In the genomic region with DNA sequence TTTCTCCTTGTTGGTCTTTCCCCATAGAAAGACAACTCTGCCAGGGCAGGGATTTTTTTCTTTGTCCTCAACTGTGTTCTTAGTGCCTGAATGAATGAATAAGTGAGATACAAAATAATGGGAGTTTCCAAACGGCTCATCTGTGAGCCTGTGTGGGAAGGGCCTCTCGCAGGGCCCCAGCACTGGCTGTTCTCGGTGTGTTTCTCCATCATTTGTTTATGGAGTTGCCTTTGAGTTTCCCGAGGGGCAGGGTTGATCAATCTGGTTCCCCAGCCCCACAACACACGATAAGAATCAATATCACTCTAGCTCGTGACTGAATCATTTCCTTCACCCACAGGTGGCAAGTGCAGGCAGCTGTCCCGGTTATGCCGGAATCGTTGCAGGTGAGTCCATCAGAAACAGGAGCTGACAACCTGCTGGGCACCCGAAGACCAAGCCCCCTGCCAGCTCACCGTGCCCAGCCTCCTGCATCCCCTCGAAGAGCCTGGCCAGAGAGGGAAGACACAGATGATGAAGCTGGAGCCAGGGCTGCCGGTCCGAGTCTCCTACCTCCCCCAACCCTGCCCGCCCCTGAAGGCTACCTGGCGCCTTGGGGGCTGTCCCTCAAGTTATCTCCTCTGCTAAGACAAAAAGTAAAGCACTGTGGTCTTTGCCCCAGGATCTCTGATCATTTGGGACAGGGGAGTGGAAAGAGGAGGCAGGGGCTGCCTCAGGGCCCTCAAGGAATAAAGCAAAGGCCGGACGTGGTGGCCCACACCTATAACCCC, we compare ENCODE assay signal across 18 cellular contexts. TPM values are rescaled to one million over a fixed set of nuclear protein-coding genes. Genes with fewer than 3 reads are reported as not detected.
DNase-seq lines count a peak whose midpoint lies in the region; ATAC-seq and TF ChIP-seq lines count a peak whose summit lies in the region.
"Had no signal": no experiment of that assay in that cellular context is flagged by ENCODE, and none has a peak within 500 bp of the region (broad histone marks: within the 10 kb centered on the region; RNA-seq: fewer than 3 reads in every experiment).

No MANE protein-coding gene starts in this region.

- H3K36me3 ChIP-seq in breast epithelium = no peaks in the 10 kb centered on the region
- H3K36me3 ChIP-seq: neural progenitor cell had no signal

- H3K4me3 Mint-ChIP-seq in H9 = no peak overlapping the region
- no peak overlapping the region for H3K4me3 Mint-ChIP-seq in T-helper 2 cell treated with Interferon-gamma antibody and Interleukin-4, amounts not matched to agents 5 μg/mL and 100 μg/mL, for 36 hours
- no peak overlapping the region for H3K4me3 Mint-ChIP-seq in natural killer cell treated with Interleukin-12 subunit alpha and Interleukin-12 subunit beta and Interleukin-15 and Interleukin-18, amount 100 ng/mL, for 72 hours
- H3K4me3 Mint-ChIP-seq: neural progenitor cell had no signal

- peak; percentile 18 for DNase-seq in H9
- no peak for DNase-seq in T-helper 2 cell treated with Interferon-gamma antibody and Interleukin-4, amounts not matched to agents 5 μg/mL and 100 μg/mL, for 36 hours (ENCODE audit: low spot score)
- DNase-seq in breast epithelium (ENCODE audit: low spot score in 2 of 2) = no peak
- peak; percentile 16 for DNase-seq in natural killer cell treated with Interleukin-12 subunit alpha and Interleukin-12 subunit beta and Interleukin-15 and Interleukin-18, amount 100 ng/mL, for 72 hours (ENCODE audit: low spot score)
- DNase-seq in epidermal melanocyte (ENCODE audit: insufficient read length, low spot score) = no peak
- no peak for DNase-seq in GM20000 (ENCODE audit: low spot score)
- DNase-seq: amygdala, hypothalamus, left ventricle myocardium inferior, NCI-H1436 treated with DMSO at 0.1 percent for 48 hours, NCI-H526, PC-3 had no signal

- no peak overlapping the region for H2AK5ac ChIP-seq in H9 (ENCODE audit: insufficient read length, low read length)

- no peak overlapping the region for H3K4ac ChIP-seq in H9 (ENCODE audit: low read depth, low read length)

- peaks cover 3% of the 10 kb centered on the region for H4K20me1 ChIP-seq in H9 (ENCODE audit: control insufficient read depth, insufficient read depth, insufficient read length)

- TF ChIP-seq POLR2A in breast epithelium (IDR thresholded peaks at IDR 0.05) = no peak

- H4K8ac ChIP-seq in H9 (replicated peaks; ENCODE audit: insufficient read length, low read depth, low read length) = no peak overlapping the region

- TF ChIP-seq CTCF in H9 (conservative IDR thresholded peaks at IDR 0.05) (no peak), breast epithelium (IDR thresholded peaks at IDR 0.05) (no peak), GM20000 (IDR thresholded peaks at IDR 0.05; ENCODE audit: extremely low read depth, missing control alignments) (no peak)

- no peak overlapping the region for H3K56ac ChIP-seq in H9 (ENCODE audit: insufficient read length, low read depth, low read length)

- no peak overlapping the region for H4K5ac ChIP-seq in H9 (ENCODE audit: insufficient read length, low read depth, low read length)

- H2AFZ ChIP-seq in H9 (ENCODE audit: low read length) = no peak overlapping the region
- H2AFZ ChIP-seq: neural progenitor cell had no signal

- ATAC-seq in natural killer cell treated with Interleukin-12 subunit alpha and Interleukin-12 subunit beta and Interleukin-15 and Interleukin-18, amount 100 ng/mL, for 72 hours = no peak
- ATAC-seq in GM18517 (IDR thresholded peaks at IDR 0.05; ENCODE audit: unreplicated experiment) = no peak
- no peak for ATAC-seq in GM21390 (IDR thresholded peaks at IDR 0.05; ENCODE audit: unreplicated experiment)

- no peak overlapping the region for H2BK15ac ChIP-seq in H9 (ENCODE audit: low read depth, low read length)

- no peak overlapping the region for H3K4me3 ChIP-seq in breast epithelium
- H3K4me3 ChIP-seq: esophagus muscularis mucosa, left ventricle myocardium inferior, neural progenitor cell had no signal

- H3K27me3 ChIP-seq in H9 (ENCODE audit: insufficient read depth, low read length) (no peaks in the 10 kb centered on the region), breast epithelium (no peaks in the 10 kb centered on the region)
- H3K27me3 ChIP-seq: esophagus muscularis mucosa, neural progenitor cell had no signal

- H3K9me3 ChIP-seq in H9 (ENCODE audit: control insufficient read depth, low read depth, low read length) (peaks cover 7% of the 10 kb centered on the region), breast epithelium (peaks cover 9 to 17% of the 10 kb centered on the region in 2 donors)

- no peak overlapping the region for H2BK120ac ChIP-seq in H9 (ENCODE audit: low read depth, low read length, poor library complexity, severe bottlenecking)

- intact Hi-C loops in breast epithelium (cut with DNase I; ENCODE audit: low total_unique reads) = no loop called here

- no peaks in the 10 kb centered on the region for H3K23me2 ChIP-seq in H9 (ENCODE audit: insufficient read length, low read depth, low read length, poor library complexity, severe bottlenecking)

- no peak overlapping the region for H3K9ac ChIP-seq in H9 (ENCODE audit: extremely low read depth, insufficient read length, low read length)
- H3K9ac ChIP-seq: neural progenitor cell had no signal

- no peaks in the 10 kb centered on the region for H3K79me2 ChIP-seq in H9 (ENCODE audit: insufficient read depth, low read length)

- H2BK20ac ChIP-seq in H9 (ENCODE audit: low read depth, low read length, poor library complexity, severe bottlenecking) = no peak overlapping the region

- peak overlapping the region in 1 of 3 experiments; percentile 52; a peak in 1 of 7 replicates for H3K27ac Mint-ChIP-seq in H9
- peak overlapping the region; percentile 27 for H3K27ac Mint-ChIP-seq in T-helper 2 cell treated with Interferon-gamma antibody and Interleukin-4, amounts not matched to agents 5 μg/mL and 100 μg/mL, for 36 hours
- H3K27ac Mint-ChIP-seq in natural killer cell treated with Interleukin-12 subunit alpha and Interleukin-12 subunit beta and Interleukin-15 and Interleukin-18, amount 100 ng/mL, for 72 hours = peak overlapping the region; percentile 24 to 32
- H3K27ac Mint-ChIP-seq: neural progenitor cell had no signal

- H3K23ac ChIP-seq in H9 (ENCODE audit: insufficient read length, low read depth, low read length) = no peak overlapping the region

- no CpG with 5 or more reads among the region's 18 CpGs for WGBS in H9 (ENCODE audit: extremely low coverage, insufficient read length, low lambda C conversion rate)

- H3K27ac ChIP-seq in H9 (ENCODE audit: insufficient read length, low read depth, low read length) = no peak overlapping the region
- peak overlapping the region; percentile 12 to 80 for H3K27ac ChIP-seq in breast epithelium
- H3K27ac ChIP-seq: C4-2B, esophagus muscularis mucosa, left ventricle myocardium inferior, neural progenitor cell had no signal

- H2BK12ac ChIP-seq in H9 (ENCODE audit: insufficient read length, low read depth, low read length) = no peak overlapping the region

- H4K91ac ChIP-seq in H9 (ENCODE audit: insufficient read length, low read depth, low read length) = no peak overlapping the region

- H2BK5ac ChIP-seq in H9 (ENCODE audit: insufficient read length, low read length) = no peak overlapping the region

- H3K4me1 Mint-ChIP-seq in H9 = no peaks in the 10 kb centered on the region
- peaks cover 32% of the 10 kb centered on the region for H3K4me1 Mint-ChIP-seq in T-helper 2 cell treated with Interferon-gamma antibody and Interleukin-4, amounts not matched to agents 5 μg/mL and 100 μg/mL, for 36 hours (ENCODE audit: low read depth)
- peaks cover 17 to 19% of the 10 kb centered on the region in 2 donors for H3K4me1 Mint-ChIP-seq in natural killer cell treated with Interleukin-12 subunit alpha and Interleukin-12 subunit beta and Interleukin-15 and Interleukin-18, amount 100 ng/mL, for 72 hours (ENCODE audit: low read depth in 2 of 2)
- H3K4me1 Mint-ChIP-seq: neural progenitor cell had no signal

- H3K4me1 ChIP-seq in H9 (ENCODE audit: insufficient read depth, low read length) (no peaks in the 10 kb centered on the region), breast epithelium (no peaks in the 10 kb centered on the region)
- H3K4me1 ChIP-seq: esophagus muscularis mucosa, neural progenitor cell had no signal

- peaks cover 12 to 19% of the 10 kb centered on the region in 2 experiments for H3K9me3 Mint-ChIP-seq in H9
- peaks cover 28% of the 10 kb centered on the region for H3K9me3 Mint-ChIP-seq in T-helper 2 cell treated with Interferon-gamma antibody and Interleukin-4, amounts not matched to agents 5 μg/mL and 100 μg/mL, for 36 hours
- H3K9me3 Mint-ChIP-seq in natural killer cell treated with Interleukin-12 subunit alpha and Interleukin-12 subunit beta and Interleukin-15 and Interleukin-18, amount 100 ng/mL, for 72 hours = peaks cover 8% of the 10 kb centered on the region

- H3K4me2 ChIP-seq in H9 (ENCODE audit: insufficient read depth, insufficient read length, low read length) = no peak overlapping the region
- H3K4me2 ChIP-seq: neural progenitor cell had no signal

- H3K27me3 Mint-ChIP-seq in H9 (ENCODE audit: low read depth) = no peaks in the 10 kb centered on the region
- no peaks in the 10 kb centered on the region for H3K27me3 Mint-ChIP-seq in T-helper 2 cell treated with Interferon-gamma antibody and Interleukin-4, amounts not matched to agents 5 μg/mL and 100 μg/mL, for 36 hours (ENCODE audit: low read depth)
- H3K27me3 Mint-ChIP-seq in natural killer cell treated with Interleukin-12 subunit alpha and Interleukin-12 subunit beta and Interleukin-15 and Interleukin-18, amount 100 ng/mL, for 72 hours = no peaks in the 10 kb centered on the region

- no peaks in the 10 kb centered on the region for H3K79me1 ChIP-seq in H9 (ENCODE audit: insufficient read depth, low read depth, low read length, poor library complexity, severe bottlenecking)

- H3K36me3 Mint-ChIP-seq in H9 (ENCODE audit: insufficient read depth in 1 of 3, low read depth in 3 of 3) = peaks cover 54 to 65% (median 63%) of the 10 kb centered on the region in 3 experiments
- peaks cover 84% of the 10 kb centered on the region for H3K36me3 Mint-ChIP-seq in T-helper 2 cell treated with Interferon-gamma antibody and Interleukin-4, amounts not matched to agents 5 μg/mL and 100 μg/mL, for 36 hours (ENCODE audit: low read depth)
- peaks cover 22% of the 10 kb centered on the region for H3K36me3 Mint-ChIP-seq in natural killer cell treated with Interleukin-12 subunit alpha and Interleukin-12 subunit beta and Interleukin-15 and Interleukin-18, amount 100 ng/mL, for 72 hours
- H3K36me3 Mint-ChIP-seq: neural progenitor cell had no signal

- no peak overlapping the region for H3K18ac ChIP-seq in H9 (ENCODE audit: insufficient read length, low read depth, low read length)

- H3K14ac ChIP-seq in H9 (ENCODE audit: insufficient read depth, low read length) = no peak overlapping the region

- H3T11ph ChIP-seq in H9 (ENCODE audit: low read length) = no peak overlapping the region

RNA-seq across cellular contexts. Expression of a gene that starts 14.9 kb away (rescaled TPM):
- 83.7 and 100 TPM in 2 replicates for total RNA-seq in H9 (2021)
- total RNA-seq in breast epithelium = 10 to 100 TPM; 52.4 to 56.7 (median 56.2) TPM
- total RNA-seq in natural killer cell treated with Interleukin-12 subunit alpha and Interleukin-12 subunit beta and Interleukin-15 and Interleukin-18, amount 100 ng/mL, for 72 hours = 100 to 1,000 TPM; 141 to 236 TPM

RNA-seq across cellular contexts. Expression of a gene that starts 26.4 kb away (rescaled TPM):
- total RNA-seq in H9 (2021) (8.2 and 9.0 TPM in 2 replicates), breast epithelium (not detected)
- total RNA-seq in natural killer cell treated with Interleukin-12 subunit alpha and Interleukin-12 subunit beta and Interleukin-15 and Interleukin-18, amount 100 ng/mL, for 72 hours = not detected
- total RNA-seq: left ventricle myocardium inferior, PC-3 had no signal

RNA-seq across cellular contexts. Expression of a gene that starts 30.8 kb away (rescaled TPM):
- total RNA-seq in H9 (2021) = 6.8 and 7.7 TPM in 2 replicates
- 10 to 100 TPM; 15.5 to 75.5 (median 34.7) TPM for total RNA-seq in breast epithelium
- total RNA-seq in natural killer cell treated with Interleukin-12 subunit alpha and Interleukin-12 subunit beta and Interleukin-15 and Interleukin-18, amount 100 ng/mL, for 72 hours = not detected
- total RNA-seq: H4, PC-3 had no signal

RNA-seq across cellular contexts. Expression of a gene that starts 34.6 kb away (rescaled TPM):
- 2.6 and 3.2 TPM in 2 replicates for total RNA-seq in H9 (2021)
- total RNA-seq in breast epithelium = 10 to 100 TPM in 1 of 3 donors, 1 to 10 TPM in 2; 4.3 to 37.8 (median 5.3) TPM
- total RNA-seq in natural killer cell treated with Interleukin-12 subunit alpha and Interleukin-12 subunit beta and Interleukin-15 and Interleukin-18, amount 100 ng/mL, for 72 hours = not detected
- total RNA-seq: H4 had no signal

RNA-seq across cellular contexts. Expression of a gene that starts 53.8 kb away (rescaled TPM):
- total RNA-seq in H9 (2021) (1.5 TPM in 2 replicates), breast epithelium (100 to 1,000 TPM in 2 of 3 donors, not detected in 1; 135 to 318 TPM)
- not detected for total RNA-seq in natural killer cell treated with Interleukin-12 subunit alpha and Interleukin-12 subunit beta and Interleukin-15 and Interleukin-18, amount 100 ng/mL, for 72 hours
- total RNA-seq: H4 had no signal

Comparison
In these comparisons a context has a peak if more than half of its experiments do, and no peak if none do; other contexts are left out.
1. DNase-seq: peak in H9 (single experiment) and natural killer cell treated with Interleukin-12 subunit alpha and Interleukin-12 subunit beta and Interleukin-15 and Interleukin-18, amount 100 ng/mL, for 72 hours (single experiment); none in T-helper 2 cell treated with Interferon-gamma antibody and Interleukin-4, amounts not matched to agents 5 μg/mL and 100 μg/mL, for 36 hours (single experiment), breast epithelium (0 of 2), epidermal melanocyte (single experiment) and GM20000 (single experiment).